20 cellular contexts compared by ENCODE assay signal in genomic region chr21:44374601-44375280, GRCh38. TPM values are rescaled to one million over a fixed set of nuclear protein-coding genes. Genes with fewer than 3 reads are reported as not detected.
DNase-seq lines count a peak whose midpoint lies in the region; ATAC-seq, FAIRE-seq and TF ChIP-seq lines count a peak whose summit lies in the region.
"Had no signal": no experiment of that assay in that cellular context is flagged by ENCODE, and none has a peak within 500 bp of the region (broad histone marks: within the 10 kb centered on the region; RNA-seq: fewer than 3 reads in every experiment).

No MANE protein-coding gene starts in this region.

- FAIRE-seq in HepG2 (lab: Jason Lieb, UNC): no peak
- FAIRE-seq: D721Med had no signal

- no TSS peak for BruUV-seq in HepG2 (replicated peaks; lab: Mats Ljungman, UMichigan)

- WGBS in right lobe of liver (ENCODE audit: insufficient coverage, low coverage, low lambda C conversion rate, missing lambda C conversion rate): 89% methylated on average over 16 of the region's 24 CpGs
- 74% methylated on average over 20 of the region's 24 CpGs for WGBS in HepG2 (ENCODE audit: low lambda C conversion rate)

- H3K4me3 Mint-ChIP-seq in activated T-helper 17 cell treated with anti-CD3 and anti-CD28 coated beads, Interleukin-2, amount 50 U/mL, for 72 hours: peak overlapping the region; percentile 33
- H3K4me3 Mint-ChIP-seq in naive thymus-derived CD8-positive, alpha-beta T cell: peak overlapping the region; percentile 62 to 79 (median 69)
- H3K4me3 Mint-ChIP-seq: HFFc6 had no signal

- no peak overlapping the region for H3K9ac ChIP-seq in HepG2 (ENCODE audit: insufficient read depth, low read depth, low read length)

- no peak for ATAC-seq in right lobe of liver
- ATAC-seq in HepG2: no peak
- no peak for ATAC-seq in activated T-helper 17 cell treated with anti-CD3 and anti-CD28 coated beads, Interleukin-2, amount 50 U/mL, for 72 hours (replicated peaks)
- no peak for ATAC-seq in naive thymus-derived CD8-positive, alpha-beta T cell
- no peak for ATAC-seq in foreskin keratinocyte
- ATAC-seq in HG02870 (IDR thresholded peaks at IDR 0.05; ENCODE audit: unreplicated experiment): no peak
- ATAC-seq: gastroesophageal sphincter, Right ventricle myocardium inferior had no signal

- TF ChIP-seq EP300 in HepG2 (IDR thresholded peaks at IDR 0.05; ENCODE audit: low read depth in 2 of 2, low read length in 2 of 2) (no peak), HepG2 (CRISPR knock-in tag; IDR thresholded peaks at IDR 0.05; ENCODE audit: borderline replicate concordance) (no peak)

- in situ Hi-C loops in HepG2 (cut with HindIII; ENCODE audit: extremely low pct_ligation_motif_present, low pct_unique_long_range_greater_than_20kb): loop anchor here (5.0 kb wide), 2 partner anchors 53 to 108 kb away; no protein-coding TSS in a partner anchor

- H3K27ac ChIP-seq in right lobe of liver (no peak overlapping the region), HepG2 (ENCODE audit: extremely low read length, insufficient read depth, low read length) (no peak overlapping the region), foreskin keratinocyte (no peak overlapping the region)
- H3K27ac ChIP-seq: brain microvascular endothelial cell, gastroesophageal sphincter had no signal

- no peaks in the 10 kb centered on the region for H4K20me1 ChIP-seq in HepG2 (ENCODE audit: insufficient read depth, low read length)

- H3K4me1 ChIP-seq in right lobe of liver (peaks cover 0 to 3% (median 0%) of the 10 kb centered on the region in 4 donors), HepG2 (ENCODE audit: insufficient read depth, low read length) (peaks cover 11% of the 10 kb centered on the region), foreskin keratinocyte (no peaks in the 10 kb centered on the region)

- H3K9me3 Mint-ChIP-seq in activated T-helper 17 cell treated with anti-CD3 and anti-CD28 coated beads, Interleukin-2, amount 50 U/mL, for 72 hours: no peaks in the 10 kb centered on the region
- no peaks in the 10 kb centered on the region for H3K9me3 Mint-ChIP-seq in naive thymus-derived CD8-positive, alpha-beta T cell

- H3K36me3 Mint-ChIP-seq in activated T-helper 17 cell treated with anti-CD3 and anti-CD28 coated beads, Interleukin-2, amount 50 U/mL, for 72 hours (ENCODE audit: low read depth): peaks cover 64% of the 10 kb centered on the region
- peaks cover 0 to 3% (median 0%) of the 10 kb centered on the region in 3 donors for H3K36me3 Mint-ChIP-seq in naive thymus-derived CD8-positive, alpha-beta T cell

- POLR2A ChIA-PET in HepG2 (lab: Yijun Ruan, JAX) (no interaction called here), GM10248 (lab: Yijun Ruan, JAX) (no interaction called here)
- POLR2A ChIA-PET in naive thymus-derived CD8-positive, alpha-beta T cell (lab: Charles Lee): interaction anchor here (0.5 to 0.6 kb wide), 2 partner anchors 12 to 15 kb away, joined by 3 read pairs; no protein-coding TSS in a partner anchor

- H3K27me3 ChIP-seq in right lobe of liver (no peaks in the 10 kb centered on the region), HepG2 (ENCODE audit: control insufficient read depth in 1 of 2, insufficient read depth in 2 of 2, low read length in 2 of 2) (peaks cover 15 to 41% of the 10 kb centered on the region in 2 experiments), foreskin keratinocyte (peaks cover 2% of the 10 kb centered on the region)
- H3K27me3 ChIP-seq: brain microvascular endothelial cell had no signal

- no peaks in the 10 kb centered on the region for H3K36me3 ChIP-seq in right lobe of liver
- H3K36me3 ChIP-seq in HepG2 (replicated peaks in 1 of 2; ENCODE audit: control insufficient read depth in 1 of 2, insufficient read depth in 2 of 2, low read length in 2 of 2): no peaks in the 10 kb centered on the region
- H3K36me3 ChIP-seq: brain microvascular endothelial cell, gastroesophageal sphincter had no signal

- no peak overlapping the region for H3K4me2 ChIP-seq in HepG2 (ENCODE audit: low read depth, low read length)

- no peak overlapping the region for H2AFZ ChIP-seq in HepG2 (ENCODE audit: low read length)

- no peak for TF ChIP-seq POLR2A in right lobe of liver (IDR thresholded peaks at IDR 0.05)
- no peak for TF ChIP-seq POLR2A in HepG2 (IDR thresholded peaks at IDR 0.05; ENCODE audit: insufficient read depth in 1 of 2, low read depth in 2 of 2, low read length in 2 of 2)

- H3K27me3 Mint-ChIP-seq in activated T-helper 17 cell treated with anti-CD3 and anti-CD28 coated beads, Interleukin-2, amount 50 U/mL, for 72 hours: no peaks in the 10 kb centered on the region
- H3K27me3 Mint-ChIP-seq in naive thymus-derived CD8-positive, alpha-beta T cell: peaks cover 0 to 3% (median 0%) of the 10 kb centered on the region in 5 donors

- DNase-seq in right lobe of liver (peak in 2 of 3 donors; percentile 19 to 29), HepG2 (ENCODE audit: low spot score) (no peak), ureter (ENCODE audit: low spot score) (peak; percentile 32), foreskin keratinocyte (no peak), GM10248 (ENCODE audit: extremely low spot score) (no peak)
- DNase-seq in naive thymus-derived CD8-positive, alpha-beta T cell: no peak
- DNase-seq: brain microvascular endothelial cell; HFFc6; Karpas-422; NCI-H1092; NCI-H2081 treated with DMSO at 0.1 percent for 48 hours; NCI-H510A; stimulated activated CD4-positive, alpha-beta T cell treated with anti-CD3 and anti-CD28 coated beads, Interleukin-1b, Interleukin-23, amount 100 ng/mL, for 48 hours had no signal

- TF ChIP-seq RAD21 in HepG2 (CRISPR knock-in tag; IDR thresholded peaks at IDR 0.05): no peak

- CTCF ChIA-PET in HepG2 (lab: Yijun Ruan, JAX; ENCODE audit: low intra/inter-chr PET ratio, low total read pairs): no interaction called here
- CTCF ChIA-PET in GM10248 (lab: Yijun Ruan, JAX): no interaction called here

- H3K4me3 ChIP-seq in right lobe of liver: no peak overlapping the region
- no peak overlapping the region for H3K4me3 ChIP-seq in HepG2 (replicated peaks in 1 of 3; ENCODE audit: insufficient read depth in 1 of 3, low read depth in 2 of 3, low read length in 3 of 3)
- H3K4me3 ChIP-seq: gastroesophageal sphincter had no signal

- intact Hi-C loops in right lobe of liver (cut with DNase I) (no loop called here), HepG2 (cut with micrococcal nuclease; ENCODE audit: unreplicated experiment) (no loop called here)

- TF ChIP-seq CTCF in right lobe of liver (IDR thresholded peaks at IDR 0.05) (no peak), HepG2 (CRISPR knock-in tag; IDR thresholded peaks at IDR 0.05) (no peak), foreskin keratinocyte (conservative IDR thresholded peaks at IDR 0.05) (no peak), GM10248 (IDR thresholded peaks at IDR 0.05; ENCODE audit: control extremely low read depth, extremely low read depth, low read depth, missing control alignments) (no peak)

- H3K9me3 ChIP-seq in right lobe of liver: no peaks in the 10 kb centered on the region
- no peaks in the 10 kb centered on the region for H3K9me3 ChIP-seq in HepG2 (ENCODE audit: low read length)
- H3K9me3 ChIP-seq: gastroesophageal sphincter had no signal

- peaks cover 14% of the 10 kb centered on the region for H3K4me1 Mint-ChIP-seq in activated T-helper 17 cell treated with anti-CD3 and anti-CD28 coated beads, Interleukin-2, amount 50 U/mL, for 72 hours
- peaks cover 15 to 32% (median 28%) of the 10 kb centered on the region in 4 donors for H3K4me1 Mint-ChIP-seq in naive thymus-derived CD8-positive, alpha-beta T cell

- H3K79me2 ChIP-seq in HepG2 (ENCODE audit: insufficient read depth, low read length): no peaks in the 10 kb centered on the region

- H3K27ac Mint-ChIP-seq in activated T-helper 17 cell treated with anti-CD3 and anti-CD28 coated beads, Interleukin-2, amount 50 U/mL, for 72 hours: peak overlapping the region; percentile 72
- H3K27ac Mint-ChIP-seq in naive thymus-derived CD8-positive, alpha-beta T cell: peak overlapping the region in 2 of 10 donors; percentile 18 to 86
- H3K27ac Mint-ChIP-seq: HFFc6 had no signal

RNA-seq across cellular contexts. Expression of gene TRPM2, which starts 21.3 kb away (rescaled TPM):
- total RNA-seq in right lobe of liver: 1 to 10 TPM in 4 of 6 experiments, under 1 TPM in 2; 0.92 to 2.0 (median 1.2) TPM
- 0.07 TPM in 1 of 2 replicates, not detected in the other for total RNA-seq in HepG2 (2016; rRNA removed; fragmentation: Illumina TruSeq; extraction: Trizol)
- total RNA-seq in HepG2 (2016; cell fraction: cytosol; rRNA removed; fragmentation: Illumina TruSeq; extraction: Trizol; ENCODE audit: low read depth): not detected in 2 replicates
- 0.09 TPM in 1 of 2 replicates, not detected in the other for total RNA-seq in HepG2 (2016; cell fraction: insoluble cytoplasmic fraction; rRNA removed; fragmentation: Illumina TruSeq; extraction: Trizol)
- 0.14 TPM in 1 of 2 replicates, not detected in the other for total RNA-seq in HepG2 (2016; cell fraction: membrane; rRNA removed; fragmentation: Illumina TruSeq; extraction: Trizol)
- total RNA-seq in HepG2 (2016; cell fraction: nucleus; rRNA removed; fragmentation: Illumina TruSeq; extraction: Trizol): not detected in 2 replicates
- polyA plus RNA-seq in HepG2 (2011; rRNA removed): 0.09 and 0.20 TPM in 2 replicates
- polyA plus RNA-seq in HepG2 (2011; cell fraction: cytosol; rRNA removed): 0.05 and 0.06 TPM in 2 replicates
- 0.37 and 0.55 TPM in 2 replicates for polyA plus RNA-seq in HepG2 (2011; cell fraction: nucleus; rRNA removed)
- polyA plus RNA-seq in HepG2 (2012): 0.27 and 0.31 TPM in 2 replicates
- polyA plus RNA-seq in HepG2 (2016; cell fraction: cytosol; fragmentation: Illumina TruSeq; extraction: Trizol; ENCODE audit: low read depth): 0.08 TPM in 1 of 2 replicates, not detected in the other
- polyA plus RNA-seq in HepG2 (2016; cell fraction: insoluble cytoplasmic fraction; fragmentation: Illumina TruSeq; extraction: Trizol; ENCODE audit: low read depth): 0.14 TPM in 1 of 2 replicates, not detected in the other
- 0.18 TPM in 1 of 2 replicates, not detected in the other for polyA plus RNA-seq in HepG2 (2016; cell fraction: membrane; fragmentation: Illumina TruSeq; extraction: Trizol; ENCODE audit: low read depth)
- 0.11 and 0.37 TPM in 2 replicates for polyA plus RNA-seq in HepG2 (2016; cell fraction: nucleus; fragmentation: Illumina TruSeq; extraction: Trizol; ENCODE audit: insufficient read depth, low read depth)
- 0.02 and 11.4 TPM in 2 replicates for polyA minus RNA-seq in HepG2 (2011; rRNA and poly(A)+ RNA removed; ENCODE audit: low replicate concordance)
- polyA minus RNA-seq in HepG2 (2011; cell fraction: cytosol; rRNA and poly(A)+ RNA removed): 0.70 TPM in 1 of 2 replicates, not detected in the other
- polyA minus RNA-seq in HepG2 (2011; cell fraction: nucleus; rRNA and poly(A)+ RNA removed): 0.26 and 0.50 TPM in 2 replicates
- 10 to 100 TPM; 10.7 to 25.6 TPM for total RNA-seq in activated T-helper 17 cell treated with anti-CD3 and anti-CD28 coated beads, Interleukin-2, amount 50 U/mL, for 72 hours
- total RNA-seq in naive thymus-derived CD8-positive, alpha-beta T cell: under 1 TPM; 0.31 to 0.58 TPM
- 1 to 10 TPM in 1 of 3 donors, under 1 TPM in 2; 0.20 to 1.2 (median 0.37) TPM for polyA plus RNA-seq in naive thymus-derived CD8-positive, alpha-beta T cell
- 10.0 TPM for total RNA-seq in ureter
- 1.1 and 2.5 TPM in 2 replicates for total RNA-seq in foreskin keratinocyte
- polyA plus RNA-seq in foreskin keratinocyte: 1.5 and 3.4 TPM in 2 replicates
- total RNA-seq: G401, HT-29 had no signal

RNA-seq across cellular contexts. Expression of gene CFAP410, which starts 35.6 kb away (rescaled TPM):
- total RNA-seq in right lobe of liver: 10 to 100 TPM in 4 of 6 experiments, 1 to 10 TPM in 2; 6.9 to 15.4 (median 13.1) TPM
- 13.1 and 20.1 TPM in 2 replicates for total RNA-seq in HepG2 (2016; rRNA removed; fragmentation: Illumina TruSeq; extraction: Trizol)
- 16.2 and 18.7 TPM in 2 replicates for total RNA-seq in HepG2 (2016; cell fraction: cytosol; rRNA removed; fragmentation: Illumina TruSeq; extraction: Trizol; ENCODE audit: low read depth)
- 11.7 and 23.2 TPM in 2 replicates for total RNA-seq in HepG2 (2016; cell fraction: insoluble cytoplasmic fraction; rRNA removed; fragmentation: Illumina TruSeq; extraction: Trizol)
- total RNA-seq in HepG2 (2016; cell fraction: membrane; rRNA removed; fragmentation: Illumina TruSeq; extraction: Trizol): 22.7 and 31.0 TPM in 2 replicates
- 15.4 and 16.3 TPM in 2 replicates for total RNA-seq in HepG2 (2016; cell fraction: nucleus; rRNA removed; fragmentation: Illumina TruSeq; extraction: Trizol)
- 8.0 and 13.1 TPM in 2 replicates for polyA plus RNA-seq in HepG2 (2011; rRNA removed)
- 6.8 and 14.6 TPM in 2 replicates for polyA plus RNA-seq in HepG2 (2011; cell fraction: cytosol; rRNA removed)
- polyA plus RNA-seq in HepG2 (2011; cell fraction: nucleus; rRNA removed): 84.7 and 108 TPM in 2 replicates
- polyA plus RNA-seq in HepG2 (2012): 7.4 and 9.9 TPM in 2 replicates
- 17.7 and 23.4 TPM in 2 replicates for polyA plus RNA-seq in HepG2 (2016; cell fraction: cytosol; fragmentation: Illumina TruSeq; extraction: Trizol; ENCODE audit: low read depth)
- polyA plus RNA-seq in HepG2 (2016; cell fraction: insoluble cytoplasmic fraction; fragmentation: Illumina TruSeq; extraction: Trizol; ENCODE audit: low read depth): 12.0 and 13.3 TPM in 2 replicates
- 19.5 and 21.9 TPM in 2 replicates for polyA plus RNA-seq in HepG2 (2016; cell fraction: membrane; fragmentation: Illumina TruSeq; extraction: Trizol; ENCODE audit: low read depth)
- polyA plus RNA-seq in HepG2 (2016; cell fraction: nucleus; fragmentation: Illumina TruSeq; extraction: Trizol; ENCODE audit: insufficient read depth, low read depth): 26.7 and 31.2 TPM in 2 replicates
- polyA minus RNA-seq in HepG2 (2011; rRNA and poly(A)+ RNA removed; ENCODE audit: low replicate concordance): 3.6 and 9.9 TPM in 2 replicates
- 3.6 and 4.5 TPM in 2 replicates for polyA minus RNA-seq in HepG2 (2011; cell fraction: cytosol; rRNA and poly(A)+ RNA removed)
- polyA minus RNA-seq in HepG2 (2011; cell fraction: nucleus; rRNA and poly(A)+ RNA removed): 13.3 and 17.1 TPM in 2 replicates
- 10 to 100 TPM; 13.7 to 16.4 TPM for total RNA-seq in activated T-helper 17 cell treated with anti-CD3 and anti-CD28 coated beads, Interleukin-2, amount 50 U/mL, for 72 hours
- total RNA-seq in naive thymus-derived CD8-positive, alpha-beta T cell: 10 to 100 TPM; 59.0 to 60.2 TPM
- 10 to 100 TPM; 23.2 to 40.6 (median 29.1) TPM for polyA plus RNA-seq in naive thymus-derived CD8-positive, alpha-beta T cell
- total RNA-seq in ureter: 20.2 TPM
- 6.6 and 8.1 TPM in 2 replicates for total RNA-seq in foreskin keratinocyte
- polyA plus RNA-seq in foreskin keratinocyte: 9.3 and 11.5 TPM in 2 replicates

Comparison
In these comparisons a context has a peak if more than half of its experiments do, and no peak if none do; other contexts are left out.
1. DNase-seq: peak in right lobe of liver (2 of 3) and ureter (single experiment); none in HepG2 (single experiment), naive thymus-derived CD8-positive, alpha-beta T cell (0 of 10), foreskin keratinocyte (0 of 2) and GM10248 (single experiment).